Comparison of ENCODE assay signal across 16 cellular contexts in the genomic region with DNA sequence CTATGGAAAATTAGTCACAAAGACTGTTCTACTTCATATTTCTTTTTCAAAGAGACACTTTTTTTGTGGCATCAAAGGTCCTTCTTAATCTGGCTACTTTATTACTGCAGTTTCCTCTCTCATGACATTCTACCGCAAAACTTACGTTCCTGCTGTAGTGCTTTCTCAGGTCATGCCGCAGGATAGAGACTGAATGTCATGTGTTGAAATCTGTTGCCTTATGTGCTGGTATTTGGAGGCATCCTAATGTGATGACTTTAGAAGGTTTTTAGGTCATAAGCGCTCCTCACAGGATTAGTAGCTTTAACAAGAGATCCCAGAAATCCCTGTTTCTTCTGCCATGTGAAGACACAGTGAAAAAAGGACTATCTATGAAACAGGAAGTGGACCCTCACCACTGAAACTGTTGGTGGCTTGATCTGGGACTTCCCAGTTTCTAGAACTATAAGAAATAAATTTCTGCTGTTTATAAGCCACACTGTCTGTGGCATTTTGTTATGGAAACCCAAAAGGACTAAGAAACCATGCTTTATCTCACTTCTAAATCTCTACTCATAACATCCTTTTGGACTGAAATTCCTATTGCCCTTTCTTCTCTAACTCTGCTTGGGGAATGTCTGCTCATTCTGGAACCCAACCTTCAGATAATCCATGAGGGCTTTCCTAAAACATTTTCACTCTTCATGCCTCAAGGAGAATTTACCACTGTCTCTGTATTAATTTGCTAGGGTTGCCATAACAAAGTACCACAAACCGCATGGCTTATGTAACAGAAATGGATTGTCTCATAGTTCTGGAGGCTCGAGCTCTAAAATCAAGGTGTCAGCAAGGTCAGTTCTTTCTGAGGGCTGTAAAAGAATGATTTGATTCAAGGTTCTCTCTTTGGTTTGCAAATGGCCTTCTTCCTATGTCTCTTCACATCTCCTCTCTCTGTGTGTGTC.
DNase-seq lines count a peak whose midpoint lies in the region; ATAC-seq, FAIRE-seq and TF ChIP-seq lines count a peak whose summit lies in the region.
"Had no signal": no experiment of that assay in that cellular context is flagged by ENCODE, and none has a peak within 500 bp of the region (broad histone marks: within the 10 kb centered on the region; RNA-seq: fewer than 3 reads in every experiment).

No MANE protein-coding gene starts in this region.

- H3K9me3 ChIP-seq in T-helper 17 cell (ENCODE audit: control insufficient read depth, low read length, poor library complexity, severe bottlenecking) (no peaks in the 10 kb centered on the region), body of pancreas (no peaks in the 10 kb centered on the region)
- H3K9me3 ChIP-seq: thoracic aorta had no signal

- 0 out of 2 replicates have a peak, but pooled peaks cover 16% of the 10 kb centered on the region for H3K9me2 ChIP-seq in GM23338 (ENCODE audit: insufficient read depth)

- H3K36me3 ChIP-seq in GM23338 (ENCODE audit: insufficient read depth) (no peaks in the 10 kb centered on the region), body of pancreas (replicated peaks in 1 of 2; ENCODE audit: insufficient read depth in 1 of 2, low read depth in 2 of 2) (no peaks in the 10 kb centered on the region)
- H3K36me3 ChIP-seq: thoracic aorta had no signal

- no peaks in the 10 kb centered on the region for H3F3A ChIP-seq in GM23338 (replicated peaks; ENCODE audit: low read depth)

- no peak overlapping the region for H3K4me2 ChIP-seq in GM23338

- FAIRE-seq in GM12891 (lab: Jason Lieb, UNC): no peak
- FAIRE-seq: HTR-8/SVneo, small intestine had no signal

- peak overlapping the region; percentile 29 for H3K27ac Mint-ChIP-seq in T-helper 17 cell
- H3K27ac Mint-ChIP-seq in GM23338: no peak overlapping the region

- ATAC-seq in T-helper 17 cell (peak; percentile 55), GM23338 (no peak), body of pancreas (no peak)

- peaks cover 9% of the 10 kb centered on the region for H3K36me3 Mint-ChIP-seq in T-helper 17 cell (ENCODE audit: low read depth)
- H3K36me3 Mint-ChIP-seq in GM23338 (ENCODE audit: low read depth): peaks cover 6% of the 10 kb centered on the region; the same call in 1 of the 3 replicates

- H3K27me3 ChIP-seq in GM23338 (ENCODE audit: insufficient read depth) (no peaks in the 10 kb centered on the region), body of pancreas (no peaks in the 10 kb centered on the region)

- intact Hi-C loops in body of pancreas (cut with DNase I): no loop called here

- no peak overlapping the region for H3K4me3 ChIP-seq in AG10803 (ENCODE audit: low read length)
- no peak overlapping the region for H3K4me3 ChIP-seq in GM23338
- H3K4me3 ChIP-seq in body of pancreas: no peak overlapping the region
- H3K4me3 ChIP-seq: thoracic aorta had no signal

- peaks cover 32% of the 10 kb centered on the region for H3K27me3 Mint-ChIP-seq in T-helper 17 cell
- H3K27me3 Mint-ChIP-seq in GM23338 (ENCODE audit: insufficient read depth, low read depth, poor library complexity): no peaks in the 10 kb centered on the region

- H3K4me3 Mint-ChIP-seq in T-helper 17 cell (peak overlapping the region; percentile 3), GM23338 (no peak overlapping the region)

- H4K20me1 ChIP-seq in GM23338 (replicated peaks; ENCODE audit: insufficient read depth): no peaks in the 10 kb centered on the region

- H3K9me3 Mint-ChIP-seq in GM23338: peaks cover 9% of the 10 kb centered on the region

- no peak overlapping the region; the same call in 1 of the 2 replicates for H2AFZ ChIP-seq in GM23338

- 63 to 86% methylated on average over 6 of the region's 6 CpGs for WGBS in body of pancreas, 2 donors

- H3K4me1 ChIP-seq in GM23338 (ENCODE audit: insufficient read depth): no peaks in the 10 kb centered on the region
- H3K4me1 ChIP-seq in body of pancreas: no peaks in the 10 kb centered on the region

- H3K4me1 Mint-ChIP-seq in T-helper 17 cell: peaks cover 13% of the 10 kb centered on the region
- H3K4me1 Mint-ChIP-seq in GM23338: no peaks in the 10 kb centered on the region

- no peaks in the 10 kb centered on the region for H3K79me2 ChIP-seq in GM23338 (replicated peaks; ENCODE audit: insufficient read depth)

- peak; percentile 55 for DNase-seq in AG10803 (ENCODE audit: low read depth)
- no peak for DNase-seq in GM12891 (ENCODE audit: insufficient read length, low spot score)
- DNase-seq in T-helper 17 cell: no peak
- DNase-seq in myocyte (ENCODE audit: low read depth): peak; percentile 47
- DNase-seq in GM23338 (ENCODE audit: low spot score): no peak
- no peak for DNase-seq in putamen (ENCODE audit: low spot score)
- no peak for DNase-seq in body of pancreas
- DNase-seq in mesenteric fat pad (ENCODE audit: low spot score): no peak
- DNase-seq: activated CD4-positive, CD25-positive, alpha-beta regulatory T cell; DMS53; effector CD8-positive, alpha-beta T cell; foreskin fibroblast; NCI-H1092; small intestine had no signal

- TF ChIP-seq CTCF in AG10803 (conservative IDR thresholded peaks at IDR 0.05; ENCODE audit: low read length) (no peak), GM23338 (conservative IDR thresholded peaks at IDR 0.05; ENCODE audit: low read depth in 2 of 2) (no peak), body of pancreas (IDR thresholded peaks at IDR 0.05) (no peak)

- no peak overlapping the region for H3K27ac ChIP-seq in GM23338 (ENCODE audit: low read depth)
- H3K27ac ChIP-seq in body of pancreas: no peak overlapping the region
- H3K27ac ChIP-seq: thoracic aorta had no signal

- TF ChIP-seq POLR2A in GM12891 (IDR thresholded peaks at IDR 0.05; ENCODE audit: low read depth, low read length) (no peak), body of pancreas (IDR thresholded peaks at IDR 0.05) (no peak)

TF ChIP-seq in GM12891, 5 proteins besides CTCF, POLR2A, EP300 and RAD21:
- no peak for TF ChIP-seq POU2F2 (IDR thresholded peaks at IDR 0.05; ENCODE audit: low read depth, low read length)
- peak; percentile 61 for TF ChIP-seq SPI1 (IDR thresholded peaks at IDR 0.05; ENCODE audit: low read depth, low read length)
- TF ChIP-seq TAF1 (IDR thresholded peaks at IDR 0.05; ENCODE audit: low read depth, low read length): no peak
- no peak for TF ChIP-seq PAX5 (IDR thresholded peaks at IDR 0.05; ENCODE audit: insufficient read depth, low read length, severe bottlenecking)

TF ChIP-seq in GM23338, 12 proteins besides CTCF, POLR2A, EP300 and RAD21 (continues in another document):
- TF ChIP-seq ZNF114 (CRISPR knock-in tag; IDR thresholded peaks at IDR 0.05): no peak
- TF ChIP-seq STAT1 (IDR thresholded peaks at IDR 0.05; ENCODE audit: unreplicated experiment): no peak
- no peak for TF ChIP-seq ZNF331 (CRISPR knock-in tag; IDR thresholded peaks at IDR 0.05; ENCODE audit: low read depth)
- TF ChIP-seq, protein P1, sequence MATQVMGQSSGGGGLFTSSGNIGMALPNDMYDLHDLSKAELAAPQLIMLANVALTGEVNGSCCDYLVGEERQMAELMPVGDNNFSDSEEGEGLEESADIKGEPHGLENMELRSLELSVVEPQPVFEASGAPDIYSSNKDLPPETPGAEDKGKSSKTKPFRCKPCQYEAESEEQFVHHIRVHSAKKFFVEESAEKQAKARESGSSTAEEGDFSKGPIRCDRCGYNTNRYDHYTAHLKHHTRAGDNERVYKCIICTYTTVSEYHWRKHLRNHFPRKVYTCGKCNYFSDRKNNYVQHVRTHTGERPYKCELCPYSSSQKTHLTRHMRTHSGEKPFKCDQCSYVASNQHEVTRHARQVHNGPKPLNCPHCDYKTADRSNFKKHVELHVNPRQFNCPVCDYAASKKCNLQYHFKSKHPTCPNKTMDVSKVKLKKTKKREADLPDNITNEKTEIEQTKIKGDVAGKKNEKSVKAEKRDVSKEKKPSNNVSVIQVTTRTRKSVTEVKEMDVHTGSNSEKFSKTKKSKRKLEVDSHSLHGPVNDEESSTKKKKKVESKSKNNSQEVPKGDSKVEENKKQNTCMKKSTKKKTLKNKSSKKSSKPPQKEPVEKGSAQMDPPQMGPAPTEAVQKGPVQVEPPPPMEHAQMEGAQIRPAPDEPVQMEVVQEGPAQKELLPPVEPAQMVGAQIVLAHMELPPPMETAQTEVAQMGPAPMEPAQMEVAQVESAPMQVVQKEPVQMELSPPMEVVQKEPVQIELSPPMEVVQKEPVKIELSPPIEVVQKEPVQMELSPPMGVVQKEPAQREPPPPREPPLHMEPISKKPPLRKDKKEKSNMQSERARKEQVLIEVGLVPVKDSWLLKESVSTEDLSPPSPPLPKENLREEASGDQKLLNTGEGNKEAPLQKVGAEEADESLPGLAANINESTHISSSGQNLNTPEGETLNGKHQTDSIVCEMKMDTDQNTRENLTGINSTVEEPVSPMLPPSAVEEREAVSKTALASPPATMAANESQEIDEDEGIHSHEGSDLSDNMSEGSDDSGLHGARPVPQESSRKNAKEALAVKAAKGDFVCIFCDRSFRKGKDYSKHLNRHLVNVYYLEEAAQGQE (IDR thresholded peaks at IDR 0.05; ENCODE audit: unreplicated experiment): no peak
- TF ChIP-seq ETS1 (IDR thresholded peaks at IDR 0.05): no peak

Comparison
In these comparisons a context has a peak if more than half of its experiments do, and no peak if none do; other contexts are left out.
1. DNase-seq: peak in AG10803 (single experiment) and myocyte (single experiment); none in GM12891 (single experiment), T-helper 17 cell (0 of 3), GM23338 (single experiment), putamen (single experiment), body of pancreas (0 of 4) and mesenteric fat pad (single experiment).